1 cellular context compared by ENCODE assay signal in the genomic region with DNA sequence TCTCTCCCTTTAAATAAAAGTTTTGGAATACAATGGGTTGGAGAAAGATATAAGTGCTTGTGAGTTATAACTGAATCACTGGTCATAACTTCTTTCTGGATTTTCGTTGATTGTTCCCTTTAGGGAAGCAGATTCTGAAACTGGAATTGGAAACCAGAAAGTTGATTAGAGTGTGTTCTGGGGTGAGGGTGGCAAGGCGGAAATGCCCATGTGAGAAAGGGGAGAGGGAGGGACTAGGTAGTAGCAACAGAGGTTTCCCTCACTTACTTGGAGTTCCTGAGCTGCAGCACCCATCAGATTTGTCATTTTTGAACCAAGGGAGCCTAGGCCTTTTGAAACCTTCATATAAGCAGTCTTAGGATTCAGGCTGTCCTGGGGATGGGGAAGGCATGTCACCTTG.
TF ChIP-seq lines count a peak whose summit lies in the region.

No MANE protein-coding gene starts in this region.

TF ChIP-seq in H1, 55 proteins besides CTCF, POLR2A, EP300 and RAD21 (continued from another document):
- TF ChIP-seq, protein P1, sequence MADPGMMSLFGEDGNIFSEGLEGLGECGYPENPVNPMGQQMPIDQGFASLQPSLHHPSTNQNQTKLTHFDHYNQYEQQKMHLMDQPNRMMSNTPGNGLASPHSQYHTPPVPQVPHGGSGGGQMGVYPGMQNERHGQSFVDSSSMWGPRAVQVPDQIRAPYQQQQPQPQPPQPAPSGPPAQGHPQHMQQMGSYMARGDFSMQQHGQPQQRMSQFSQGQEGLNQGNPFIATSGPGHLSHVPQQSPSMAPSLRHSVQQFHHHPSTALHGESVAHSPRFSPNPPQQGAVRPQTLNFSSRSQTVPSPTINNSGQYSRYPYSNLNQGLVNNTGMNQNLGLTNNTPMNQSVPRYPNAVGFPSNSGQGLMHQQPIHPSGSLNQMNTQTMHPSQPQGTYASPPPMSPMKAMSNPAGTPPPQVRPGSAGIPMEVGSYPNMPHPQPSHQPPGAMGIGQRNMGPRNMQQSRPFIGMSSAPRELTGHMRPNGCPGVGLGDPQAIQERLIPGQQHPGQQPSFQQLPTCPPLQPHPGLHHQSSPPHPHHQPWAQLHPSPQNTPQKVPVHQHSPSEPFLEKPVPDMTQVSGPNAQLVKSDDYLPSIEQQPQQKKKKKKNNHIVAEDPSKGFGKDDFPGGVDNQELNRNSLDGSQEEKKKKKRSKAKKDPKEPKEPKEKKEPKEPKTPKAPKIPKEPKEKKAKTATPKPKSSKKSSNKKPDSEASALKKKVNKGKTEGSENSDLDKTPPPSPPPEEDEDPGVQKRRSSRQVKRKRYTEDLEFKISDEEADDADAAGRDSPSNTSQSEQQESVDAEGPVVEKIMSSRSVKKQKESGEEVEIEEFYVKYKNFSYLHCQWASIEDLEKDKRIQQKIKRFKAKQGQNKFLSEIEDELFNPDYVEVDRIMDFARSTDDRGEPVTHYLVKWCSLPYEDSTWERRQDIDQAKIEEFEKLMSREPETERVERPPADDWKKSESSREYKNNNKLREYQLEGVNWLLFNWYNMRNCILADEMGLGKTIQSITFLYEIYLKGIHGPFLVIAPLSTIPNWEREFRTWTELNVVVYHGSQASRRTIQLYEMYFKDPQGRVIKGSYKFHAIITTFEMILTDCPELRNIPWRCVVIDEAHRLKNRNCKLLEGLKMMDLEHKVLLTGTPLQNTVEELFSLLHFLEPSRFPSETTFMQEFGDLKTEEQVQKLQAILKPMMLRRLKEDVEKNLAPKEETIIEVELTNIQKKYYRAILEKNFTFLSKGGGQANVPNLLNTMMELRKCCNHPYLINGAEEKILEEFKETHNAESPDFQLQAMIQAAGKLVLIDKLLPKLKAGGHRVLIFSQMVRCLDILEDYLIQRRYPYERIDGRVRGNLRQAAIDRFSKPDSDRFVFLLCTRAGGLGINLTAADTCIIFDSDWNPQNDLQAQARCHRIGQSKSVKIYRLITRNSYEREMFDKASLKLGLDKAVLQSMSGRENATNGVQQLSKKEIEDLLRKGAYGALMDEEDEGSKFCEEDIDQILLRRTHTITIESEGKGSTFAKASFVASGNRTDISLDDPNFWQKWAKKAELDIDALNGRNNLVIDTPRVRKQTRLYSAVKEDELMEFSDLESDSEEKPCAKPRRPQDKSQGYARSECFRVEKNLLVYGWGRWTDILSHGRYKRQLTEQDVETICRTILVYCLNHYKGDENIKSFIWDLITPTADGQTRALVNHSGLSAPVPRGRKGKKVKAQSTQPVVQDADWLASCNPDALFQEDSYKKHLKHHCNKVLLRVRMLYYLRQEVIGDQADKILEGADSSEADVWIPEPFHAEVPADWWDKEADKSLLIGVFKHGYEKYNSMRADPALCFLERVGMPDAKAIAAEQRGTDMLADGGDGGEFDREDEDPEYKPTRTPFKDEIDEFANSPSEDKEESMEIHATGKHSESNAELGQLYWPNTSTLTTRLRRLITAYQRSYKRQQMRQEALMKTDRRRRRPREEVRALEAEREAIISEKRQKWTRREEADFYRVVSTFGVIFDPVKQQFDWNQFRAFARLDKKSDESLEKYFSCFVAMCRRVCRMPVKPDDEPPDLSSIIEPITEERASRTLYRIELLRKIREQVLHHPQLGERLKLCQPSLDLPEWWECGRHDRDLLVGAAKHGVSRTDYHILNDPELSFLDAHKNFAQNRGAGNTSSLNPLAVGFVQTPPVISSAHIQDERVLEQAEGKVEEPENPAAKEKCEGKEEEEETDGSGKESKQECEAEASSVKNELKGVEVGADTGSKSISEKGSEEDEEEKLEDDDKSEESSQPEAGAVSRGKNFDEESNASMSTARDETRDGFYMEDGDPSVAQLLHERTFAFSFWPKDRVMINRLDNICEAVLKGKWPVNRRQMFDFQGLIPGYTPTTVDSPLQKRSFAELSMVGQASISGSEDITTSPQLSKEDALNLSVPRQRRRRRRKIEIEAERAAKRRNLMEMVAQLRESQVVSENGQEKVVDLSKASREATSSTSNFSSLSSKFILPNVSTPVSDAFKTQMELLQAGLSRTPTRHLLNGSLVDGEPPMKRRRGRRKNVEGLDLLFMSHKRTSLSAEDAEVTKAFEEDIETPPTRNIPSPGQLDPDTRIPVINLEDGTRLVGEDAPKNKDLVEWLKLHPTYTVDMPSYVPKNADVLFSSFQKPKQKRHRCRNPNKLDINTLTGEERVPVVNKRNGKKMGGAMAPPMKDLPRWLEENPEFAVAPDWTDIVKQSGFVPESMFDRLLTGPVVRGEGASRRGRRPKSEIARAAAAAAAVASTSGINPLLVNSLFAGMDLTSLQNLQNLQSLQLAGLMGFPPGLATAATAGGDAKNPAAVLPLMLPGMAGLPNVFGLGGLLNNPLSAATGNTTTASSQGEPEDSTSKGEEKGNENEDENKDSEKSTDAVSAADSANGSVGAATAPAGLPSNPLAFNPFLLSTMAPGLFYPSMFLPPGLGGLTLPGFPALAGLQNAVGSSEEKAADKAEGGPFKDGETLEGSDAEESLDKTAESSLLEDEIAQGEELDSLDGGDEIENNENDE (IDR thresholded peaks at IDR 0.05; ENCODE audit: insufficient replicate concordance, low read length) = no peak
- no peak for TF ChIP-seq JUND (IDR thresholded peaks at IDR 0.05; ENCODE audit: low read length)
TF ChIP-seq in H1: peak in this region for 0.
